ENCODE assay signal across 9 cellular contexts in genomic region chr14:92563359-92563758, GRCh38. TPM values are rescaled to one million over a fixed set of nuclear protein-coding genes. Genes with fewer than 3 reads are reported as not detected.
A peak's percentile ranks its signal among the peaks of the same experiment; 100 is the strongest.
DNase-seq lines count a peak whose midpoint lies in the region; ATAC-seq and TF ChIP-seq lines count a peak whose summit lies in the region.
"Had no signal": no experiment of that assay in that cellular context is flagged by ENCODE, and none has a peak within 500 bp of the region (broad histone marks: within the 10 kb centered on the region; RNA-seq: fewer than 3 reads in every experiment).

No MANE protein-coding gene starts in this region.

- H2BK120ac ChIP-seq in IMR-90 (ENCODE audit: low read depth, low read length) (no peak overlapping the region), H9 (ENCODE audit: low read depth, low read length, poor library complexity, severe bottlenecking) (no peak overlapping the region)

- POLR2A ChIA-PET in IMR-90 (lab: Charles Lee; ENCODE audit: unreplicated experiment), result no interaction called here

- TF ChIP-seq POLR2A in IMR-90 (IDR thresholded peaks at IDR 0.05; ENCODE audit: low read depth, low read length), result no peak

- H4K5ac ChIP-seq in IMR-90 (ENCODE audit: low read depth, low read length) (no peak overlapping the region; the same call in 1 of the 2 replicates), H9 (ENCODE audit: insufficient read length, low read depth, low read length) (no peak overlapping the region)

- H3K9ac ChIP-seq in IMR-90 (ENCODE audit: low read depth, low read length), result no peak overlapping the region
- H3K9ac ChIP-seq in fibroblast of lung (ENCODE audit: insufficient read depth, low read length), result no peak overlapping the region
- H3K9ac ChIP-seq in H9 (ENCODE audit: extremely low read depth, insufficient read length, low read length), result no peak overlapping the region

- CTCF ChIA-PET in IMR-90 (lab: Yijun Ruan, JAX), result interaction anchor here (0.6 to 2.1 kb wide), 2 partner anchors 13 to 48 kb away, joined by 3 to 6 read pairs; no protein-coding TSS in a partner anchor

- H2AK5ac ChIP-seq in IMR-90 (ENCODE audit: low read depth, low read length) (0 out of 2 replicates have a peak overlapping the region, but pooled peaks have one; percentile 12), H9 (ENCODE audit: insufficient read length, low read length) (no peak overlapping the region)

- H3K14ac ChIP-seq in IMR-90 (replicated peaks; ENCODE audit: low read depth, low read length), result 0 out of 2 replicates have a peak overlapping the region, but pooled peaks have one; percentile 60
- no peak overlapping the region for H3K14ac ChIP-seq in H9 (ENCODE audit: insufficient read depth, low read length)

- BruUV-seq in IMR-90 (replicated peaks; lab: Mats Ljungman, UMichigan), result no TSS peak

- H3K27me3 ChIP-seq in IMR-90 (ENCODE audit: control insufficient read depth, insufficient read depth, low read length) (no peaks in the 10 kb centered on the region), fibroblast of lung (ENCODE audit: control insufficient read depth, insufficient read depth, low read length) (no peaks in the 10 kb centered on the region), H9 (ENCODE audit: insufficient read depth, low read length) (no peaks in the 10 kb centered on the region)

- H3K79me1 ChIP-seq in IMR-90 (ENCODE audit: low read depth in 1 of 2, low read length in 2 of 2) (peaks cover 15 to 71% of the 10 kb centered on the region in 2 experiments), H9 (ENCODE audit: insufficient read depth, low read depth, low read length, poor library complexity, severe bottlenecking) (no peaks in the 10 kb centered on the region)

- peak; percentile 77 for ATAC-seq in GM21447 (IDR thresholded peaks at IDR 0.05; ENCODE audit: unreplicated experiment)
- ATAC-seq in IMR-90 (ENCODE audit: low read depth), result peak; percentile 45; the same call in 1 of the 2 replicates

- DNase-seq in GM03348 (ENCODE audit: low spot score), result peak; percentile 28
- DNase-seq in IMR-90, result peak; percentile 55
- peak; percentile 31 to 65 for DNase-seq in fibroblast of lung (ENCODE audit: low read depth in 2 of 2)
- no peak for DNase-seq in iPS-NIHi7 (ENCODE audit: extremely low spot score)
- DNase-seq in NCI-H2081 treated with DMSO at 0.1 percent for 48 hours (lab: John Stamatoyannopoulos, UW), result no peak
- DNase-seq in H9, result no peak
- no peak for DNase-seq in activated CD4-positive, CD25-positive, alpha-beta regulatory T cell treated with anti-CD3 and anti-CD28 coated beads, Interleukin-2, amount 50 U/mL, for 72 hours

- H2BK5ac ChIP-seq in IMR-90 (ENCODE audit: low read depth, low read length, poor library complexity, severe bottlenecking) (no peak overlapping the region), H9 (ENCODE audit: insufficient read length, low read length) (no peak overlapping the region)

- no peak overlapping the region for H3K4me3 Mint-ChIP-seq in H9

- TF ChIP-seq RAD21 in IMR-90 (IDR thresholded peaks at IDR 0.05; ENCODE audit: low read length), result 0 out of 2 replicates have a peak, but pooled peaks have one; percentile 1

- H4K8ac ChIP-seq in IMR-90 (ENCODE audit: low read depth in 2 of 2, low read length in 2 of 2) (no peak overlapping the region), H9 (replicated peaks; ENCODE audit: insufficient read length, low read depth, low read length) (no peak overlapping the region)

- H3K27me3 Mint-ChIP-seq in H9 (ENCODE audit: low read depth), result peaks cover 4% of the 10 kb centered on the region; the same call in 1 of the 2 replicates

- WGBS in IMR-90 (ENCODE audit: extremely low coverage in 2 of 2, insufficient read length in 1 of 2), 2 experiments, result no CpG with 5 or more reads among the region's 1 CpG
- no CpG with 5 or more reads among the region's 1 CpG for WGBS in H9 (ENCODE audit: extremely low coverage, insufficient read length, low lambda C conversion rate)

- no peak overlapping the region for H2AFZ ChIP-seq in IMR-90 (replicated peaks; ENCODE audit: low read length, poor library complexity)
- H2AFZ ChIP-seq in fibroblast of lung (ENCODE audit: low read length), result no peak overlapping the region
- no peak overlapping the region for H2AFZ ChIP-seq in H9 (ENCODE audit: low read length)

- no peak overlapping the region for H3K27ac ChIP-seq in IMR-90 (ENCODE audit: insufficient read depth, low read length)
- H3K27ac ChIP-seq in fibroblast of lung (ENCODE audit: insufficient read depth, low read length), result no peak overlapping the region
- no peak overlapping the region for H3K27ac ChIP-seq in H9 (ENCODE audit: insufficient read length, low read depth, low read length)

- dilution Hi-C loops in IMR-90 (cut with HindIII; ENCODE audit: low sequenced_read_pairs, unreplicated experiment), result no loop called here

- H3K4me3 ChIP-seq in IMR-90 (ENCODE audit: insufficient read depth, low read depth, low read length), result no peak overlapping the region
- no peak overlapping the region for H3K4me3 ChIP-seq in fibroblast of lung (replicated peaks in 1 of 4; ENCODE audit: control extremely low read depth in 1 of 4, insufficient read depth in 1 of 4, low read depth in 3 of 4, low read length in 4 of 4)

- in situ Hi-C loops in IMR-90 (cut with MboI; ENCODE audit: low sequenced_read_pairs), result no loop called here

- H4K20me1 ChIP-seq in IMR-90 (ENCODE audit: insufficient read depth, low read length) (no peaks in the 10 kb centered on the region; the same call in 1 of the 2 replicates), fibroblast of lung (ENCODE audit: control insufficient read depth, extremely low read depth, insufficient read depth, low read length) (no peaks in the 10 kb centered on the region), H9 (ENCODE audit: control insufficient read depth, insufficient read depth, insufficient read length) (no peaks in the 10 kb centered on the region)

- H3K4me2 ChIP-seq in IMR-90 (ENCODE audit: low read depth, low read length) (no peak overlapping the region), fibroblast of lung (ENCODE audit: extremely low read depth, insufficient read depth, low read length) (no peak overlapping the region), H9 (ENCODE audit: insufficient read depth, insufficient read length, low read length) (no peak overlapping the region)

- H4K91ac ChIP-seq in IMR-90 (ENCODE audit: insufficient read depth, low read depth, low read length), result no peak overlapping the region
- H4K91ac ChIP-seq in H9 (ENCODE audit: insufficient read length, low read depth, low read length), result no peak overlapping the region

- no peaks in the 10 kb centered on the region for H3K23me2 ChIP-seq in H9 (ENCODE audit: insufficient read length, low read depth, low read length, poor library complexity, severe bottlenecking)

- H3K36me3 ChIP-seq in IMR-90 (ENCODE audit: control insufficient read depth, insufficient read depth, low read length) (peaks cover 26% of the 10 kb centered on the region), fibroblast of lung (ENCODE audit: control insufficient read depth, insufficient read depth, low read length) (peaks cover 2% of the 10 kb centered on the region)

- H3K56ac ChIP-seq in IMR-90 (ENCODE audit: extremely low read depth, insufficient read depth, low read length), result no peak overlapping the region
- no peak overlapping the region for H3K56ac ChIP-seq in H9 (ENCODE audit: insufficient read length, low read depth, low read length)

- no peak overlapping the region for H3K18ac ChIP-seq in IMR-90 (ENCODE audit: low read depth, low read length)
- H3K18ac ChIP-seq in H9 (ENCODE audit: insufficient read length, low read depth, low read length), result no peak overlapping the region

- intact Hi-C loops in IMR-90 (cut with micrococcal nuclease), result no loop called here

- H2BK20ac ChIP-seq in IMR-90 (ENCODE audit: low read depth, low read length) (peak overlapping the region; percentile 39; the same call in 1 of the 2 replicates), H9 (ENCODE audit: low read depth, low read length, poor library complexity, severe bottlenecking) (no peak overlapping the region)

- peaks cover 24% of the 10 kb centered on the region for H3K9me1 ChIP-seq in IMR-90 (ENCODE audit: insufficient read depth, low read length)

- H3K4me1 Mint-ChIP-seq in H9, result peaks cover 0 to 3% of the 10 kb centered on the region in 2 experiments; a peak in 2 of 4 replicates

- H2BK15ac ChIP-seq in IMR-90 (ENCODE audit: low read depth, low read length), result no peak overlapping the region
- H2BK15ac ChIP-seq in H9 (ENCODE audit: low read depth, low read length), result no peak overlapping the region

- no peak overlapping the region for H3T11ph ChIP-seq in H9 (ENCODE audit: low read length)

- H2BK12ac ChIP-seq in H9 (ENCODE audit: insufficient read length, low read depth, low read length), result no peak overlapping the region

- H2AK9ac ChIP-seq in IMR-90 (replicated peaks; ENCODE audit: low read depth, low read length, poor library complexity), result no peak overlapping the region

- no peak for TF ChIP-seq CTCF in IMR-90 (conservative IDR thresholded peaks at IDR 0.05; ENCODE audit: low read depth, low read length)
- TF ChIP-seq CTCF in fibroblast of lung (conservative IDR thresholded peaks at IDR 0.05 in 1 of 2, IDR thresholded peaks at IDR 0.05 in 1 of 2; ENCODE audit: low read depth in 1 of 2, low read length in 2 of 2), result no peak
- TF ChIP-seq CTCF in H9 (conservative IDR thresholded peaks at IDR 0.05), result no peak

- H3K9me3 Mint-ChIP-seq in H9, result peaks cover 0 to 8% of the 10 kb centered on the region in 2 experiments; a peak in 3 of 5 replicates

- no peaks in the 10 kb centered on the region for H3K79me2 ChIP-seq in fibroblast of lung (ENCODE audit: control insufficient read depth, insufficient read depth, low read length)
- no peaks in the 10 kb centered on the region for H3K79me2 ChIP-seq in H9 (ENCODE audit: insufficient read depth, low read length)

- peaks cover 16% of the 10 kb centered on the region for H3K4me1 ChIP-seq in IMR-90 (ENCODE audit: control insufficient read depth, insufficient read depth, low read length)
- H3K4me1 ChIP-seq in fibroblast of lung (ENCODE audit: control insufficient read depth, extremely low read depth, insufficient read depth, low read length), result no peaks in the 10 kb centered on the region
- no peaks in the 10 kb centered on the region for H3K4me1 ChIP-seq in H9 (ENCODE audit: insufficient read depth, low read length)

- peaks cover 0 to 7% (median 2%) of the 10 kb centered on the region in 3 experiments; a peak in 3 of 7 replicates for H3K36me3 Mint-ChIP-seq in H9 (ENCODE audit: insufficient read depth in 1 of 3, low read depth in 3 of 3)

- H3K23ac ChIP-seq in IMR-90 (ENCODE audit: low read depth, low read length) (0 out of 2 replicates have a peak overlapping the region, but pooled peaks have one; percentile 3), H9 (ENCODE audit: insufficient read length, low read depth, low read length) (no peak overlapping the region)

- H3K4ac ChIP-seq in IMR-90 (ENCODE audit: low read depth, low read length) (peak overlapping the region; percentile 39; the same call in 1 of the 2 replicates), H9 (ENCODE audit: low read depth, low read length) (no peak overlapping the region)

- H3K9me3 ChIP-seq in IMR-90 (ENCODE audit: control insufficient read depth, insufficient read depth, low read length), result peaks cover 4% of the 10 kb centered on the region; the same call in 1 of the 2 replicates
- no peaks in the 10 kb centered on the region for H3K9me3 ChIP-seq in fibroblast of lung (ENCODE audit: control insufficient read depth, insufficient read depth, low read depth, low read length)
- no peaks in the 10 kb centered on the region for H3K9me3 ChIP-seq in H9 (ENCODE audit: control insufficient read depth, low read depth, low read length)

- H3K27ac Mint-ChIP-seq in H9, result no peak overlapping the region

RNA-seq across cellular contexts. Expression of gene RIN3, which starts 49.8 kb away (rescaled TPM):
- total RNA-seq in IMR-90 (2012; rRNA removed), result 2.2 and 2.5 TPM in 2 replicates
- 11.1 and 11.6 TPM in 2 replicates for polyA plus RNA-seq in IMR-90 (2012; rRNA removed)
- 8.9 and 13.9 TPM in 2 replicates for polyA plus RNA-seq in IMR-90 (2012; cell fraction: cytosol; rRNA removed)
- polyA plus RNA-seq in IMR-90 (2012; cell fraction: nucleus; rRNA removed; ENCODE audit: low replicate concordance), result 10.8 and 19.9 TPM in 2 replicates
- total RNA-seq in fibroblast of lung, result 5.4 and 8.9 TPM in 2 replicates
- polyA plus RNA-seq in fibroblast of lung, result 9.2 and 10.2 TPM in 2 replicates
- polyA plus RNA-seq in fibroblast of lung (2012), result 22.7 and 24.7 TPM in 2 replicates
- polyA minus RNA-seq in fibroblast of lung (ENCODE audit: low replicate concordance), result 32.9 and 48.0 TPM in 2 replicates
- 1.5 and 1.6 TPM in 2 replicates for total RNA-seq in H9 (2021)
- polyA plus RNA-seq: neural cell had no signal

Comparison
In these comparisons a context has a peak if more than half of its experiments do, and no peak if none do; other contexts are left out.
1. DNase-seq: peak in GM03348 (single experiment), IMR-90 (single experiment) and fibroblast of lung (2 of 2); none in iPS-NIHi7 (single experiment), NCI-H2081 treated with DMSO at 0.1 percent for 48 hours (single experiment), H9 (single experiment) and activated CD4-positive, CD25-positive, alpha-beta regulatory T cell treated with anti-CD3 and anti-CD28 coated beads, Interleukin-2, amount 50 U/mL, for 72 hours (single experiment).